17 cellular contexts compared by ENCODE assay signal in the genomic region with DNA sequence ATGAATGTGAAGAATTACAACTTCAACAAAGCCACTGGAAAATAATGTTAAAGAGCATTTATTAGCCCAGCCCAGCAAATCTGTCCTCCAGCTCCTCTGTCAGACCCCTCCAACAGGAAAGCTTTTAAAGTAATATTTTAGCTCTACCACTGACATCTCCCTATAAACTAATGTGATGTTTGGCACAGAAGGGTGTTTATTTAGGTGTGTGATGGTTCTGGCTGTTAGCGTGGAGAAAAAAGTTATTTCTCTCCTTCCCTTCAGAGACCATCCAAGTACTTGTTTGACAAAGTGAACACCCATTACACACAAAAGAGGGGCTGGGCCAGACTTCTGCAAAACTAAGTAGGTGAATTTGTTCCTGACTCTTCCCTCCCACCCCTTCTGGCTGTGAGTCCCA.
DNase-seq lines count a peak whose midpoint lies in the region; ATAC-seq, FAIRE-seq and TF ChIP-seq lines count a peak whose summit lies in the region.
"Had no signal": no experiment of that assay in that cellular context is flagged by ENCODE, and none has a peak within 500 bp of the region (broad histone marks: within the 10 kb centered on the region; RNA-seq: fewer than 3 reads in every experiment).

No MANE protein-coding gene starts in this region.

- intact Hi-C loops in endothelial cell of umbilical vein (cut with micrococcal nuclease) = no loop called here
- intact Hi-C loops in sigmoid colon (cut with DNase I) = no loop called here

- no peaks in the 10 kb centered on the region for H3K36me3 Mint-ChIP-seq in neural progenitor cell

- ATAC-seq in HG03520 (IDR thresholded peaks at IDR 0.05; ENCODE audit: unreplicated experiment) = no peak
- no peak for ATAC-seq in HG03095 (IDR thresholded peaks at IDR 0.05; ENCODE audit: unreplicated experiment)
- ATAC-seq in HG02571 (IDR thresholded peaks at IDR 0.05; ENCODE audit: unreplicated experiment) = no peak
- ATAC-seq: GM12878 had no signal

- H3K9me3 ChIP-seq in endothelial cell of umbilical vein (replicated peaks; ENCODE audit: control insufficient read depth, insufficient read depth, low read length) (no peaks in the 10 kb centered on the region), neural progenitor cell (ENCODE audit: low read depth) (no peaks in the 10 kb centered on the region), sigmoid colon (no peaks in the 10 kb centered on the region)

- no peaks in the 10 kb centered on the region for H3K27me3 ChIP-seq in endothelial cell of umbilical vein (ENCODE audit: control insufficient read depth in 2 of 2, insufficient read depth in 2 of 2, low read length in 2 of 2)
- no peaks in the 10 kb centered on the region for H3K27me3 ChIP-seq in neural progenitor cell
- H3K27me3 ChIP-seq in sigmoid colon = no peaks in the 10 kb centered on the region

- dilution Hi-C loops in endothelial cell of umbilical vein (cut with MboI; ENCODE audit: extremely low pct_ligation_motif_present, low sequenced_read_pairs) = no loop called here

- no peaks in the 10 kb centered on the region for H4K20me1 ChIP-seq in endothelial cell of umbilical vein (replicated peaks; ENCODE audit: control insufficient read depth, extremely low read depth, insufficient read depth, low read length)
- no peaks in the 10 kb centered on the region for H4K20me1 ChIP-seq in neural progenitor cell (ENCODE audit: low read depth)

- no peaks in the 10 kb centered on the region for H3K4me1 Mint-ChIP-seq in neural progenitor cell
- H3K4me1 Mint-ChIP-seq: B cell had no signal

- no peaks in the 10 kb centered on the region for H3K36me3 ChIP-seq in endothelial cell of umbilical vein (ENCODE audit: control insufficient read depth in 2 of 2, extremely low read depth in 1 of 2, insufficient read depth in 2 of 2, low read length in 2 of 2)
- H3K36me3 ChIP-seq in neural progenitor cell = no peaks in the 10 kb centered on the region
- H3K36me3 ChIP-seq in sigmoid colon = no peaks in the 10 kb centered on the region

- H3K4me3 ChIP-seq in endothelial cell of umbilical vein (replicated peaks in 1 of 3; ENCODE audit: insufficient read depth in 1 of 3, low read depth in 1 of 3, low read length in 3 of 3) = no peak overlapping the region
- no peak overlapping the region for H3K4me3 ChIP-seq in neural progenitor cell
- H3K4me3 ChIP-seq in sigmoid colon = no peak overlapping the region
- H3K4me3 ChIP-seq: GM12878 had no signal

- H3K4me3 Mint-ChIP-seq in neural progenitor cell = no peak overlapping the region
- H3K4me3 Mint-ChIP-seq: B cell; CD4-positive, alpha-beta T cell had no signal

- FAIRE-seq in HTR-8/SVneo (lab: Jason Lieb, UNC) = peak; percentile 49
- FAIRE-seq in endothelial cell of umbilical vein (lab: Jason Lieb, UNC) = no peak
- FAIRE-seq: GM12878, GM18507 had no signal

- peaks cover 10% of the 10 kb centered on the region for H3K4me1 ChIP-seq in endothelial cell of umbilical vein (ENCODE audit: control insufficient read depth, extremely low read depth, insufficient read depth, low read length)
- peaks cover 4% of the 10 kb centered on the region for H3K4me1 ChIP-seq in neural progenitor cell
- peaks cover 0 to 79% (median 60%) of the 10 kb centered on the region in 4 donors for H3K4me1 ChIP-seq in sigmoid colon

- CTCF ChIA-PET in endothelial cell of umbilical vein (lab: Charles Lee) = interaction anchor here (1.0 to 1.3 kb wide), 2 partner anchors 9 kb away, joined by 3 to 4 read pairs; no protein-coding TSS in a partner anchor

- H2AFZ ChIP-seq in endothelial cell of umbilical vein (ENCODE audit: low read depth, low read length) (no peak overlapping the region), neural progenitor cell (replicated peaks) (peak overlapping the region; percentile 83)

- H3K27me3 Mint-ChIP-seq in neural progenitor cell (ENCODE audit: insufficient read depth, low read depth) = no peaks in the 10 kb centered on the region
- H3K27me3 Mint-ChIP-seq: CD4-positive, alpha-beta T cell had no signal

- H3K9ac ChIP-seq in endothelial cell of umbilical vein (replicated peaks; ENCODE audit: extremely low read depth, insufficient read depth, low read length) = no peak overlapping the region
- no peak overlapping the region for H3K9ac ChIP-seq in neural progenitor cell

- WGBS in sigmoid colon, 2 donors = 15 to 45% methylated on average over 1 of the region's 1 CpG

- no TSS peak for BruUV-seq in endothelial cell of umbilical vein (replicated peaks; lab: Mats Ljungman, UMichigan)

- H3K79me2 ChIP-seq in endothelial cell of umbilical vein (ENCODE audit: control insufficient read depth, insufficient read depth, low read length) (no peaks in the 10 kb centered on the region), neural progenitor cell (ENCODE audit: low read depth) (no peaks in the 10 kb centered on the region)

- no peaks in the 10 kb centered on the region for H3K9me1 ChIP-seq in endothelial cell of umbilical vein (replicated peaks; ENCODE audit: control insufficient read depth, extremely low read depth, insufficient read depth, low read length)

- TF ChIP-seq CTCF in endothelial cell of umbilical vein (IDR thresholded peaks at IDR 0.05; ENCODE audit: extremely low read depth in 1 of 2, insufficient read depth in 1 of 2, low read depth in 1 of 2, low read length in 2 of 2) = no peak
- TF ChIP-seq CTCF in neural progenitor cell (IDR thresholded peaks at IDR 0.05) = no peak
- TF ChIP-seq CTCF in sigmoid colon (IDR thresholded peaks at IDR 0.05) = no peak

- H3K27ac Mint-ChIP-seq in neural progenitor cell = no peak overlapping the region
- H3K27ac Mint-ChIP-seq: B cell; CD4-positive, alpha-beta T cell had no signal

- no peak for DNase-seq in HTR-8/SVneo (ENCODE audit: insufficient read length, low spot score)
- peak; percentile 79 for DNase-seq in endothelial cell of umbilical vein (ENCODE audit: low read depth, low spot score)
- no peak for DNase-seq in neural progenitor cell (ENCODE audit: low spot score)
- no peak for DNase-seq in sigmoid colon
- no peak for DNase-seq in DMS 273 (lab: John Stamatoyannopoulos, UW; ENCODE audit: unreplicated experiment)
- DNase-seq: C1 segment of cervical spinal cord; Calu3; CD4-positive, alpha-beta T cell; DMS79; H7 had no signal

- POLR2A ChIA-PET in endothelial cell of umbilical vein (lab: Charles Lee) = no interaction called here

- H3K27ac ChIP-seq in endothelial cell of umbilical vein (ENCODE audit: insufficient read depth, low read depth, low read length) (no peak overlapping the region), neural progenitor cell (no peak overlapping the region), sigmoid colon (peak overlapping the region in 3 of 4 donors; percentile 60 to 67 (median 65))
- H3K27ac ChIP-seq: HL-60 had no signal

- no peak for TF ChIP-seq POLR2A in endothelial cell of umbilical vein (IDR thresholded peaks at IDR 0.05; ENCODE audit: low read depth, low read length)
- no peak for TF ChIP-seq POLR2A in sigmoid colon (IDR thresholded peaks at IDR 0.05)

- no peaks in the 10 kb centered on the region for H3K9me3 Mint-ChIP-seq in neural progenitor cell

- no peak for TF ChIP-seq EP300 in sigmoid colon (IDR thresholded peaks at IDR 0.05)

- no peaks in the 10 kb centered on the region for H3F3A ChIP-seq in neural progenitor cell (ENCODE audit: low read depth)

- H3K4me2 ChIP-seq in endothelial cell of umbilical vein (ENCODE audit: insufficient read depth, low read length) = no peak overlapping the region
- no peak overlapping the region for H3K4me2 ChIP-seq in neural progenitor cell

TF ChIP-seq in endothelial cell of umbilical vein, 7 proteins besides CTCF, POLR2A, EP300 and RAD21:
- no peak for TF ChIP-seq JUN (IDR thresholded peaks at IDR 0.05; ENCODE audit: borderline replicate concordance, insufficient read depth, insufficient read length, low read depth)

Comparison
In these comparisons a context has a peak if more than half of its experiments do, and no peak if none do; other contexts are left out.
1. H3K27ac ChIP-seq: peak in sigmoid colon (3 of 4); none in endothelial cell of umbilical vein (single experiment) and neural progenitor cell (single experiment).